Comparison of ENCODE assay signal across 9 cellular contexts in genomic region chr6:13796781-13797180, GRCh38.
"Had no signal": no experiment of that assay in that cellular context is flagged by ENCODE, and none has a peak within 500 bp of the region (broad histone marks: within the 10 kb centered on the region; RNA-seq: fewer than 3 reads in every experiment).

No MANE protein-coding gene starts in this region.

- H3K4me3 ChIP-seq: left lung, pancreas, transverse colon had no signal

- H3K4me3 Mint-ChIP-seq: activated naive CD4-positive, alpha-beta T cell treated with anti-CD3 and anti-CD28 coated beads, Interleukin-2, amount 50 U/mL, for 24 hours had no signal

- H3K9me3 ChIP-seq: left lung, pancreas, transverse colon had no signal

- H3K27me3 Mint-ChIP-seq: activated naive CD4-positive, alpha-beta T cell treated with anti-CD3 and anti-CD28 coated beads, Interleukin-2, amount 50 U/mL, for 24 hours had no signal

- H3K27ac Mint-ChIP-seq: activated naive CD4-positive, alpha-beta T cell treated with anti-CD3 and anti-CD28 coated beads, Interleukin-2, amount 50 U/mL, for 24 hours had no signal

- H3K27ac ChIP-seq: left lung, pancreas, transverse colon had no signal

- H3K27me3 ChIP-seq: left lung, pancreas, transverse colon had no signal

- H3K9me3 Mint-ChIP-seq: activated naive CD4-positive, alpha-beta T cell treated with anti-CD3 and anti-CD28 coated beads, Interleukin-2, amount 50 U/mL, for 24 hours had no signal

- ATAC-seq: activated CD4-positive, CD25-positive, alpha-beta regulatory T cell treated with anti-CD3 and anti-CD28 coated beads, Interleukin-2, amount 50 U/mL, for 24 hours; left lung; pancreas had no signal

- H3K4me1 ChIP-seq: left lung, pancreas, transverse colon had no signal

- DNase-seq: cerebellar nuclear complex, dermis blood vessel endothelial cell, left lung, mesenchymal stem cell, pancreas, retina, transverse colon had no signal
